ENCODE assay signal across 1 cellular context in genomic region chr16:70395345-70395901, GRCh38.
TF ChIP-seq lines count a peak whose summit lies in the region.

No MANE protein-coding gene starts in this region.

TF ChIP-seq in GM12878, 131 proteins besides CTCF, POLR2A, EP300 and RAD21 (continues in another document):
- TF ChIP-seq ZBTB33 (IDR thresholded peaks at IDR 0.05) (no peak), FOXM1 (IDR thresholded peaks at IDR 0.05; ENCODE audit: low read depth, low read length) (no peak), IKZF1 (conservative IDR thresholded peaks at IDR 0.05) (0 out of 2 replicates have a peak, but pooled peaks have one; percentile 45), PAX5 (IDR thresholded peaks at IDR 0.05; ENCODE audit: borderline replicate concordance, low read depth, low read length) (no peak), BMI1 (IDR thresholded peaks at IDR 0.05; ENCODE audit: borderline replicate concordance) (no peak), IKZF2 (IDR thresholded peaks at IDR 0.05) (no peak), ZNF24 (IDR thresholded peaks at IDR 0.05) (no peak), BRCA1 (IDR thresholded peaks at IDR 0.05; ENCODE audit: low read depth, low read length) (no peak), ZBTB4 (CRISPR knock-in tag; IDR thresholded peaks at IDR 0.05) (no peak), MYC (IDR thresholded peaks at IDR 0.05; ENCODE audit: insufficient read depth, insufficient read length, insufficient replicate concordance, low read length, severe bottlenecking) (no peak), SMAD1 (IDR thresholded peaks at IDR 0.05; ENCODE audit: low read depth, partially characterized antibody) (no peak), EED (IDR thresholded peaks at IDR 0.05; ENCODE audit: low read depth) (no peak), PKNOX1 (IDR thresholded peaks at IDR 0.05) (no peak), TBL1XR1 (IDR thresholded peaks at IDR 0.05; ENCODE audit: low read depth, low read length) (no peak), MXI1 (IDR thresholded peaks at IDR 0.05; ENCODE audit: low read depth, low read length) (no peak), JUND (IDR thresholded peaks at IDR 0.05; ENCODE audit: low read depth, low read length) (no peak), MAX (IDR thresholded peaks at IDR 0.05; ENCODE audit: low read depth, low read length) (no peak), ZNF687 (IDR thresholded peaks at IDR 0.05) (no peak), NBN (IDR thresholded peaks at IDR 0.05) (no peak), JUNB (IDR thresholded peaks at IDR 0.05) (no peak), ZZZ3 (IDR thresholded peaks at IDR 0.05; ENCODE audit: control insufficient read depth, insufficient read length, low read depth) (no peak), CHD2 (IDR thresholded peaks at IDR 0.05; ENCODE audit: borderline replicate concordance, low read depth, low read length) (0 out of 2 replicates have a peak, but pooled peaks have one; percentile 21), ZNF207 (IDR thresholded peaks at IDR 0.05; ENCODE audit: borderline replicate concordance) (no peak), HDAC6 (IDR thresholded peaks at IDR 0.05; ENCODE audit: unreplicated experiment) (no peak), KLF5 (IDR thresholded peaks at IDR 0.05; ENCODE audit: partially characterized antibody) (no peak), RELA (IDR thresholded peaks at IDR 0.05; ENCODE audit: borderline replicate concordance, partially characterized antibody) (no peak), KDM1A (IDR thresholded peaks at IDR 0.05; ENCODE audit: borderline replicate concordance) (no peak), MTA3 (IDR thresholded peaks at IDR 0.05; ENCODE audit: borderline replicate concordance, low read length) (no peak), ZNF592 (IDR thresholded peaks at IDR 0.05) (no peak), NKRF (conservative IDR thresholded peaks at IDR 0.05) (no peak), MLLT1 (IDR thresholded peaks at IDR 0.05) (no peak), SMAD5 (IDR thresholded peaks at IDR 0.05; ENCODE audit: low read depth) (no peak), SIX5 (IDR thresholded peaks at IDR 0.05; ENCODE audit: low read depth, low read length, severe bottlenecking) (no peak), YBX1 (IDR thresholded peaks at IDR 0.05) (no peak), REST (IDR thresholded peaks at IDR 0.05; ENCODE audit: low read depth, low read length) (no peak), BCL11A (IDR thresholded peaks at IDR 0.05; ENCODE audit: low read depth, low read length) (no peak), MTA2 (IDR thresholded peaks at IDR 0.05; ENCODE audit: low read depth) (no peak), ZSCAN29 (IDR thresholded peaks at IDR 0.05) (no peak)
